In the genomic region with DNA sequence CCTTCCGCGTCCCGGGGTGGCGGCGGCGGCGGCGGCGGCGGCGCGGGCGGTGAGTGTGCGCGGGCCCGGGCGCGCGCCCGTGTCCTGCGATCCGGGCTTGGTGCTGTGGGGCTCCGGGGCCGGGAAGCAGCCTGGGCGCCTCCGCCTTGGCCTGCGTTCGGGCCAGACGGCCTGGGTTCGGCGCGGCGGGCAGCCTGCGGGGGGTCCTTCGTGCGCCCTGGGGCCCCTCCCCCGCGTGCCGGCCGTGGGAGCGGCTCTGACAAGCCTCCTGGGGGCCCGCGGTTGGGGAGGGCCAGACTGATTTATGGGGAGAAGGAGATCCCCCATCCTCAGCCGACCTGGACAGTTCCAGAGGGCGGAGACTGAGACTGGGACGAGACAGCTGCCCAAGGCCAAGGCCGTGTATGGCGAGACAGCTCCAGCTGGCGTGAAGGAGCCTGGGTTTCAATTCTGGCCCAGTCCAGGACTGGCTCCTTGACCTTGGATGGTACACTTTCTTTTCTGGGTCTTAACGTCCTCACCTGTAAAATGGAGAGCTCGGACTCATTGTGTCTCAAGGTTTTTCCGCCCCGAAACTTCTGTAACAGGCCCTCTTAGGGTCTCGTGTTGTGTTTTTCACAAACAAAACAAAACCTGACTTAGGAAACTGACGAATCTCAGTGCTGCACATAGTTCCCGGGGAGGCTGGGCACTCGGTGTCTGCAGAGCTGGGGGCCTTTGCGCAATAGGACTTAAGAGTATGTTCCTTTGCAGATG, we compare ENCODE assay signal across 8 cellular contexts. TPM values are rescaled to one million over a fixed set of nuclear protein-coding genes. Genes with fewer than 3 reads are reported as not detected.
DNase-seq lines count a peak whose midpoint lies in the region; ATAC-seq, FAIRE-seq and TF ChIP-seq lines count a peak whose summit lies in the region.

No MANE protein-coding gene starts in this region.

- no peak for TF ChIP-seq CTCF in D721Med (IDR thresholded peaks at IDR 0.05; ENCODE audit: insufficient read depth, missing control alignments)
- TF ChIP-seq CTCF in RWPE2 (IDR thresholded peaks at IDR 0.05; ENCODE audit: poor library complexity, severe bottlenecking), result no peak
- no peak for TF ChIP-seq CTCF in ascending aorta (IDR thresholded peaks at IDR 0.05)
- no peak for TF ChIP-seq CTCF in hepatocyte (IDR thresholded peaks at IDR 0.05; ENCODE audit: poor library complexity)

- H3K4me1 ChIP-seq in RWPE2 (ENCODE audit: insufficient read depth, poor library complexity, severe bottlenecking), result peaks cover 11% of the 10 kb centered on the region
- H3K4me1 ChIP-seq in ascending aorta, result peaks cover 4 to 17% of the 10 kb centered on the region in 2 donors
- peaks cover 21% of the 10 kb centered on the region for H3K4me1 ChIP-seq in hepatocyte (ENCODE audit: insufficient read depth)
- peaks cover 16% of the 10 kb centered on the region for H3K4me1 ChIP-seq in rectal smooth muscle tissue (ENCODE audit: control insufficient read depth, insufficient read depth, low read length)

- H3K4me3 ChIP-seq in RWPE2 (ENCODE audit: severe bottlenecking) (peak overlapping the region; percentile 94), ascending aorta (peak overlapping the region; percentile 67 to 94), hepatocyte (peak overlapping the region; percentile 94), rectal smooth muscle tissue (ENCODE audit: low read length) (peak overlapping the region; percentile 87)

- ATAC-seq in GM19463 (IDR thresholded peaks at IDR 0.05; ENCODE audit: unreplicated experiment), result peak; percentile 40
- ATAC-seq in RWPE2 (ENCODE audit: low read depth), result peak; percentile 77
- no peak for ATAC-seq in GM18873 (IDR thresholded peaks at IDR 0.05; ENCODE audit: low FRiP score, unreplicated experiment)

- H4K20me1 ChIP-seq in hepatocyte (ENCODE audit: insufficient read depth, poor library complexity, severe bottlenecking), result no peaks in the 10 kb centered on the region

- H3K9me2 ChIP-seq in hepatocyte (replicated peaks; ENCODE audit: insufficient read depth), result no peaks in the 10 kb centered on the region

- no peak for FAIRE-seq in D721Med (lab: Jason Lieb, UNC)

- H3K27me3 ChIP-seq in RWPE2 (ENCODE audit: insufficient read depth, poor library complexity, severe bottlenecking) (no peaks in the 10 kb centered on the region), ascending aorta (no peaks in the 10 kb centered on the region), hepatocyte (no peaks in the 10 kb centered on the region), rectal smooth muscle tissue (ENCODE audit: control insufficient read depth, insufficient read depth, low read length) (no peaks in the 10 kb centered on the region)

- intact Hi-C loops in ascending aorta (cut with DNase I), result loop anchor here (1.0 kb wide), 1 partner anchor 24 kb away; the partner anchor contains the start of gene ATP6V1G1

- H3K4me2 ChIP-seq in hepatocyte, result peak overlapping the region; percentile 80

- peak overlapping the region; percentile 69 for H3K27ac ChIP-seq in RWPE2 (ENCODE audit: poor library complexity, severe bottlenecking)
- peak overlapping the region; percentile 82 to 97 for H3K27ac ChIP-seq in ascending aorta
- H3K27ac ChIP-seq in hepatocyte, result peak overlapping the region; percentile 99
- peak overlapping the region; percentile 95 for H3K27ac ChIP-seq in rectal smooth muscle tissue (ENCODE audit: low read depth, low read length)

- H2AFZ ChIP-seq in hepatocyte, result peak overlapping the region; percentile 96

- DNase-seq in D721Med (ENCODE audit: insufficient read length, low spot score), result peak; percentile 30
- peak; percentile 69 for DNase-seq in HK-2 (ENCODE audit: unreplicated experiment)
- no peak for DNase-seq in RWPE2 (ENCODE audit: low spot score)
- DNase-seq in ascending aorta (ENCODE audit: low spot score in 2 of 2), result peak in 1 of 2 donors; percentile 74
- peak; percentile 83 for DNase-seq in hepatocyte (ENCODE audit: low spot score)

- peak overlapping the region; percentile 65 for H3K9ac ChIP-seq in rectal smooth muscle tissue (ENCODE audit: low read length)

- peaks cover 39% of the 10 kb centered on the region for H3K79me2 ChIP-seq in hepatocyte

- H3K36me3 ChIP-seq in RWPE2 (ENCODE audit: low read depth) (no peaks in the 10 kb centered on the region), ascending aorta (no peaks in the 10 kb centered on the region), hepatocyte (replicated peaks; ENCODE audit: insufficient read depth, low read depth) (no peaks in the 10 kb centered on the region), rectal smooth muscle tissue (ENCODE audit: control insufficient read depth, insufficient read depth, low read length) (no peaks in the 10 kb centered on the region)

- H3K9me3 ChIP-seq in RWPE2 (ENCODE audit: severe bottlenecking) (no peaks in the 10 kb centered on the region), ascending aorta (no peaks in the 10 kb centered on the region), hepatocyte (ENCODE audit: low read depth) (no peaks in the 10 kb centered on the region)

- WGBS in hepatocyte (ENCODE audit: low lambda C conversion rate, missing lambda C conversion rate), result 9% methylated on average over 34 of the region's 58 CpGs

RNA-seq across cellular contexts. Expression of gene TMEM268, which starts 0.6 kb away (rescaled TPM):
- total RNA-seq in ascending aorta, result 1.5 TPM
- total RNA-seq in hepatocyte, result 8.8 and 9.4 TPM in 2 replicates
- polyA plus RNA-seq in hepatocyte, result 8.2 and 11.1 TPM in 2 replicates

RNA-seq across cellular contexts. Expression of gene ATP6V1G1, which starts 24.1 kb away (rescaled TPM):
- 135 TPM for total RNA-seq in ascending aorta
- 337 and 358 TPM in 2 replicates for total RNA-seq in hepatocyte
- 426 and 439 TPM in 2 replicates for polyA plus RNA-seq in hepatocyte

RNA-seq across cellular contexts. Expression of gene TEX53, which starts 45.9 kb away (rescaled TPM):
- not detected for total RNA-seq in ascending aorta
- total RNA-seq in hepatocyte, result not detected in 2 replicates
- 0.44 TPM in 1 of 2 replicates, not detected in the other for polyA plus RNA-seq in hepatocyte
